ENCODE assay signal across 8 cellular contexts in genomic region chr6:52984247-52984646, GRCh38. TPM values are rescaled to one million over a fixed set of nuclear protein-coding genes. Genes with fewer than 3 reads are reported as not detected.
DNase-seq lines count a peak whose midpoint lies in the region; ATAC-seq, FAIRE-seq and TF ChIP-seq lines count a peak whose summit lies in the region.

No MANE protein-coding gene starts in this region.

- no peak overlapping the region for H3K9ac ChIP-seq in K562 (ENCODE audit: insufficient read depth in 1 of 2, low read depth in 2 of 2, low read length in 2 of 2)

- H3K4me2 ChIP-seq in K562 (ENCODE audit: insufficient read depth, low read length): no peak overlapping the region

- no peak for TF ChIP-seq RAD21 in K562 (CRISPR knock-in tag; conservative IDR thresholded peaks at IDR 0.05 in 1 of 2, IDR thresholded peaks at IDR 0.05 in 1 of 2)

- H4K20me1 ChIP-seq in K562 (replicated peaks; ENCODE audit: control insufficient read depth, insufficient read depth, low read length): no peaks in the 10 kb centered on the region

- TF ChIP-seq EP300 in K562 (IDR thresholded peaks at IDR 0.05; ENCODE audit: low read length): no peak

- BruUV-seq in K562 (replicated peaks; lab: Mats Ljungman, UMichigan): no TSS peak

- intact Hi-C loops in K562 (cut with micrococcal nuclease): no loop called here

- TF ChIP-seq POLR2A in K562 (conservative IDR thresholded peaks at IDR 0.05): no peak

- ATAC-seq in GM21528 (IDR thresholded peaks at IDR 0.05; ENCODE audit: low FRiP score, unreplicated experiment) (peak; percentile 66), K562 (no peak; the same call in 2 of the 3 replicates)

- no peaks in the 10 kb centered on the region for H3K9me1 ChIP-seq in K562 (ENCODE audit: control insufficient read depth, insufficient read depth, low read length)

- WGBS in K562 (ENCODE audit: insufficient coverage, low coverage, missing lambda C conversion rate): 10% methylated on average over 3 of the region's 3 CpGs

- no peaks in the 10 kb centered on the region for H3K36me3 ChIP-seq in K562 (ENCODE audit: control insufficient read depth, insufficient read depth, low read length)

- no peak for TF ChIP-seq CTCF in K562 (IDR thresholded peaks at IDR 0.05 in 2 of 3, conservative IDR thresholded peaks at IDR 0.05 in 1 of 3; ENCODE audit: insufficient read depth in 2 of 3, low read depth in 1 of 3, low read length in 3 of 3)

- POLR2A ChIA-PET in K562 (lab: Yijun Ruan, JAX): interaction anchor here (0.7 kb wide), 1 partner anchor 10 kb away, joined by 3 read pairs; no protein-coding TSS in a partner anchor

- in situ Hi-C loops in K562 (cut with MboI): no loop called here

- no peak overlapping the region for H2AFZ ChIP-seq in K562 (ENCODE audit: low read depth, low read length)

- no peaks in the 10 kb centered on the region for H3K27me3 ChIP-seq in K562 (ENCODE audit: control insufficient read depth in 2 of 2, insufficient read depth in 2 of 2, low read length in 2 of 2)

- no peaks in the 10 kb centered on the region for H3K79me2 ChIP-seq in K562 (ENCODE audit: control insufficient read depth, insufficient read depth, low read length)

- DNase-seq in EL (peak; percentile 17), LHCN-M2 (ENCODE audit: low read depth) (peak; percentile 57), K562 (ENCODE audit: extremely low read depth in 1 of 4, low spot score in 3 of 4) (no peak), NCI-H1105 (lab: John Stamatoyannopoulos, UW) (no peak), NCI-H187 (lab: John Stamatoyannopoulos, UW) (no peak), occipital lobe (lab: John Stamatoyannopoulos, UW) (no peak), RKO (ENCODE audit: low spot score) (no peak)

- H3K4me3 ChIP-seq in K562: no peak overlapping the region

- no peaks in the 10 kb centered on the region; a peak in 2 of 5 replicates for H3K4me1 ChIP-seq in K562 (replicated peaks in 1 of 2; ENCODE audit: control insufficient read depth in 2 of 2, insufficient read depth in 2 of 2, low read length in 2 of 2)

- no peak overlapping the region for H3K27ac ChIP-seq in K562 (ENCODE audit: extremely low read depth, low read depth, low read length)

- CTCF ChIA-PET in K562 (lab: Yijun Ruan, JAX; ENCODE audit: low intra/inter-chr PET ratio): no interaction called here

- no peaks in the 10 kb centered on the region for H3K9me3 ChIP-seq in K562 (replicated peaks; ENCODE audit: control insufficient read depth, insufficient read depth, low read depth, low read length)

- no peak for FAIRE-seq in K562 (lab: Jason Lieb, UNC)

TF ChIP-seq in K562, 482 proteins besides CTCF, POLR2A, EP300 and RAD21:
- TF ChIP-seq ESRRA (IDR thresholded peaks at IDR 0.05; ENCODE audit: borderline replicate concordance, low read depth) (peak; percentile 14; the same call in 1 of the 2 replicates), KLF1 (tag; IDR thresholded peaks at IDR 0.05) (no peak), NFIC (IDR thresholded peaks at IDR 0.05) (no peak), GABPA (tag; conservative IDR thresholded peaks at IDR 0.05; ENCODE audit: low read depth) (peak; percentile 64), NR2C1 (IDR thresholded peaks at IDR 0.05) (no peak), NR2C1 (tag; IDR thresholded peaks at IDR 0.05) (no peak), MEF2D (tag; conservative IDR thresholded peaks at IDR 0.05; ENCODE audit: low read depth) (peak; percentile 66; the same call in 1 of the 2 replicates), ZEB2 (IDR thresholded peaks at IDR 0.05) (no peak), MEF2A (IDR thresholded peaks at IDR 0.05; ENCODE audit: control insufficient read depth, low read depth, low read length) (0 out of 2 replicates have a peak, but pooled peaks have one; percentile 29)

RNA-seq across cellular contexts. Expression of gene GSTA4, which starts 10.8 kb away (rescaled TPM):
- total RNA-seq in LHCN-M2 (2014; rRNA removed) (25.3 and 25.8 TPM in 2 replicates), K562 (2014; rRNA removed) (1.3 and 1.5 TPM in 2 replicates), K562 (2014; rRNA removed; fragmentation: Illumina TruSeq; extraction: Trizol) (1.7 and 2.0 TPM in 2 replicates), K562 (2015; rRNA removed; fragmentation: Illumina TruSeq; extraction: Trizol) (0.98 and 1.7 TPM in 2 replicates), K562 (2021) (0.89 and 1.4 TPM in 2 replicates), occipital lobe (145 TPM)
- polyA plus RNA-seq in LHCN-M2 (2012): 17.1 TPM
- 0.67 and 2.1 TPM in 2 replicates for total RNA-seq in K562 (2011; cell fraction: chromatin; rRNA removed; ENCODE audit: low replicate concordance)
- 0.17 and 1.1 TPM in 2 replicates for total RNA-seq in K562 (2011; cell fraction: nucleolus; rRNA removed)
- 2.0 and 3.2 TPM in 2 replicates for total RNA-seq in K562 (2011; cell fraction: nucleoplasm; rRNA removed)
- polyA plus RNA-seq in K562 (2011; rRNA removed) (3.1 and 3.4 TPM in 2 replicates), K562 (2014; fragmentation: Illumina TruSeq; extraction: Trizol) (2.4 and 2.8 TPM in 2 replicates), K562 (2014; fragmentation: Nextera tagmentation; extraction: Ambion mirVana) (1 to 10 TPM; 2.6 to 4.0 TPM), K562 (2014; rRNA removed) (2.0 and 2.6 TPM in 2 replicates)
- polyA plus RNA-seq in K562 (2011; cell fraction: cytosol; rRNA removed): 0.75 and 2.1 TPM in 2 replicates
- polyA plus RNA-seq in K562 (2011; cell fraction: nucleus; rRNA removed): 1.1 and 3.3 TPM in 2 replicates
- 1.6 and 1.8 TPM in 2 replicates for polyA plus RNA-seq in K562 (2012)
- polyA minus RNA-seq in K562 (2011; rRNA and poly(A)+ RNA removed): 1.1 and 1.2 TPM in 2 replicates
- 0.76 and 1.0 TPM in 2 replicates for polyA minus RNA-seq in K562 (2011; cell fraction: cytosol; rRNA and poly(A)+ RNA removed)
- 0.89 and 0.94 TPM in 2 replicates for polyA minus RNA-seq in K562 (2011; cell fraction: nucleus; rRNA and poly(A)+ RNA removed)

Comparison
In these comparisons a context has a peak if more than half of its experiments do, and no peak if none do; other contexts are left out.
1. DNase-seq: peak in EL (single experiment) and LHCN-M2 (single experiment); none in K562 (0 of 4), NCI-H1105 (single experiment), NCI-H187 (0 of 2), occipital lobe (single experiment) and RKO (single experiment).